ENCODE assay signal across 11 cellular contexts in the genomic region with DNA sequence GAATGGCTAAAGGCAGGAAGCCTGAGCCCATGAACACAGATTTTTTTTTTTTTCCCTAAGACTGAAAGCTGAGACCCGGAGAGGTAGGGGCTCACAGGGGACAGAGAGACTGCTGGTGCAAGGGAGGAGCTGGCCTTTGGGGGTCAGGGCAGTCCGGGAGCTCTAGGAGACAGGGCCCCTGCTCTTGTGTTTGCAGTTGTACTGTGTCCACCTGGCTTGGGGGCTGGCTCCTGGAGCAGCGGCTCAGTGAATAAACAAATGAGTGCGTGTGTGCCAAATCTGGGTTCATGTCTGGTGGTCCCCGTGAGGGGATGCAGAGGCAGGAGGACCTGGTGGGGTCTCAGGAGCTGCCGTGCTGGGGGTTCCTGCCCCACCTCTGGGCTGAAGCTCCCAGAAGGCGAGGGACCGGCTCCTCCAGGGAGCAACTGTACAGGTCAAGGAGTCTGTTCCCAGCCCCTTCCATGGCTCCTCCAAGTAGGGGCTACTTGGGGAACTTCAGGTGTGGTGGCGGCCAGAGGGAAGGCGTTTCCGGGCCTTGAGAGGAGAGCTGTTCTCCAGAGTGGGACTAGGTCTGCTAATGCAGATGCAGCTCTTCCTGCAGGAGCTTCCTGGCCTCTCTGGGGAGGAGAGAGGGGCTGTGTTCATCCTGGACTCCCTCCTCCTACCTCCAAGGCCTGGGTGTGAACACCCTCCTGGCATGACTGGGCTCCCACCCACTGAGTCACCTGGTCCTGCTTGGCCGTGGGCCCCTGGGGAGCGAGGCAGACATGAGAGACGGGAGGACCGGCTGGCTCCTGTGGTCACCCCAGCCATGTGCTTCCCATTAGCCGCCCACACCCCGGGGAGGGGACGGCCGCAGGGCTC. TPM values are rescaled to one million over a fixed set of nuclear protein-coding genes. Genes with fewer than 3 reads are reported as not detected.
DNase-seq lines count a peak whose midpoint lies in the region; ATAC-seq, FAIRE-seq and TF ChIP-seq lines count a peak whose summit lies in the region.
"Had no signal": no experiment of that assay in that cellular context is flagged by ENCODE, and none has a peak within 500 bp of the region (broad histone marks: within the 10 kb centered on the region; RNA-seq: fewer than 3 reads in every experiment).

No MANE protein-coding gene starts in this region.

- CTCF ChIA-PET in HepG2 (lab: Yijun Ruan, JAX; ENCODE audit: low intra/inter-chr PET ratio, low total read pairs) = no interaction called here

- H3K4me1 Mint-ChIP-seq in type B pancreatic cell (ENCODE audit: unreplicated experiment) = peaks cover 40% of the 10 kb centered on the region

- H3K4me2 ChIP-seq in HepG2 (ENCODE audit: low read depth, low read length) = peak overlapping the region; percentile 96
- H3K4me2 ChIP-seq: PC-9 had no signal

- H3K4me1 ChIP-seq in colonic mucosa (peaks cover 12% of the 10 kb centered on the region), HepG2 (ENCODE audit: insufficient read depth, low read length) (peaks cover 94% of the 10 kb centered on the region)

- BruUV-seq in HepG2 (replicated peaks; lab: Mats Ljungman, UMichigan) = TSS peak; percentile 70

- peak overlapping the region; percentile 59 for H3K4me3 Mint-ChIP-seq in type B pancreatic cell

- H3K9ac ChIP-seq in colonic mucosa (ENCODE audit: low read depth in 2 of 2, low read length in 2 of 2) (peak overlapping the region in 1 of 2 donors; percentile 6), HepG2 (ENCODE audit: insufficient read depth, low read depth, low read length) (peak overlapping the region; percentile 76)

- peak; percentile 91 for FAIRE-seq in HepG2 (lab: Jason Lieb, UNC)
- FAIRE-seq: A204.1 had no signal

- TF ChIP-seq RAD21 in HepG2 (CRISPR knock-in tag; IDR thresholded peaks at IDR 0.05) = 0 out of 2 replicates have a peak, but pooled peaks have one; percentile 48

- H3K36me3 ChIP-seq in colonic mucosa (no peaks in the 10 kb centered on the region), HepG2 (replicated peaks in 1 of 2; ENCODE audit: control insufficient read depth in 1 of 2, insufficient read depth in 2 of 2, low read length in 2 of 2) (no peaks in the 10 kb centered on the region)
- H3K36me3 ChIP-seq: neutrophil had no signal

- H3K27me3 Mint-ChIP-seq in type B pancreatic cell = no peaks in the 10 kb centered on the region

- TF ChIP-seq CTCF in colonic mucosa (IDR thresholded peaks at IDR 0.05) (no peak), HepG2 (CRISPR knock-in tag; IDR thresholded peaks at IDR 0.05) (peak; percentile 78), type B pancreatic cell (conservative IDR thresholded peaks at IDR 0.05) (no peak)

- intact Hi-C loops in colonic mucosa (cut with DNase I) (loop anchor here (5.0 to 10.0 kb wide), 2 partner anchors 93 to 470 kb away; no protein-coding TSS in a partner anchor), HepG2 (cut with micrococcal nuclease; ENCODE audit: unreplicated experiment) (loop anchor here (1.0 to 10.0 kb wide), 2 partner anchors 51 to 453 kb away; no protein-coding TSS in a partner anchor)

- POLR2A ChIA-PET in HepG2 (lab: Yijun Ruan, JAX) = interaction anchor here (0.6 to 8.1 kb wide), 36 partner anchors 8 to 327 kb away, joined by 3 to 145 read pairs (median 7); a partner anchor contains a TSS

- DNase-seq in NCI-H1417 (lab: John Stamatoyannopoulos, UW) (peak in 2 of 3 experiments; percentile 2 to 41), NCI-H1417 treated with DMSO at 0.1 percent for 48 hours (lab: John Stamatoyannopoulos, UW) (no peak), colonic mucosa (peak; percentile 58), HepG2 (ENCODE audit: low spot score) (peak; percentile 87), type B pancreatic cell (ENCODE audit: extremely low spot score, unreplicated experiment) (no peak)
- no peak for DNase-seq in activated CD4-positive, CD25-positive, alpha-beta regulatory T cell treated with anti-CD3 and anti-CD28 coated beads, Interleukin-2, amount 50 U/mL, for 72 hours

- H3K9me3 Mint-ChIP-seq in type B pancreatic cell = no peaks in the 10 kb centered on the region

- TF ChIP-seq POLR2A in HepG2 (IDR thresholded peaks at IDR 0.05; ENCODE audit: insufficient read depth in 1 of 2, low read depth in 2 of 2, low read length in 2 of 2) = peak; percentile 58 to 71

- peak overlapping the region; percentile 66 for H3K27ac Mint-ChIP-seq in type B pancreatic cell

- TF ChIP-seq EP300 in HepG2 (IDR thresholded peaks at IDR 0.05; ENCODE audit: low read depth in 2 of 2, low read length in 2 of 2) (peak in 1 of 2 experiments; percentile 72; a peak in 2 of 4 replicates), HepG2 (CRISPR knock-in tag; IDR thresholded peaks at IDR 0.05; ENCODE audit: borderline replicate concordance) (0 out of 2 replicates have a peak, but pooled peaks have one; percentile 46)

- H3K79me2 ChIP-seq in HepG2 (ENCODE audit: insufficient read depth, low read length) = no peaks in the 10 kb centered on the region

- H3K27me3 ChIP-seq in colonic mucosa (no peaks in the 10 kb centered on the region), HepG2 (ENCODE audit: control insufficient read depth in 1 of 2, insufficient read depth in 2 of 2, low read length in 2 of 2) (no peaks in the 10 kb centered on the region)
- H3K27me3 ChIP-seq: neutrophil had no signal

- H3K27ac ChIP-seq in colonic mucosa = no peak overlapping the region
- H3K27ac ChIP-seq in HepG2 (ENCODE audit: extremely low read length, insufficient read depth, low read length) = peak overlapping the region; percentile 78
- H3K27ac ChIP-seq: neutrophil, PC-9 had no signal

- in situ Hi-C loops in HepG2 (cut with HindIII; ENCODE audit: extremely low pct_ligation_motif_present, low pct_unique_long_range_greater_than_20kb) = loop anchor here (25.0 kb wide), 1 partner anchor 680 kb away; no protein-coding TSS in a partner anchor

- H4K20me1 ChIP-seq in HepG2 (ENCODE audit: insufficient read depth, low read length) = no peaks in the 10 kb centered on the region

- no peaks in the 10 kb centered on the region for H3K9me3 ChIP-seq in colonic mucosa
- H3K9me3 ChIP-seq in HepG2 (ENCODE audit: low read length) = no peaks in the 10 kb centered on the region
- H3K9me3 ChIP-seq: neutrophil had no signal

- peak overlapping the region; percentile 5 for H2AFZ ChIP-seq in HepG2 (ENCODE audit: low read length)
- H2AFZ ChIP-seq: PC-9 had no signal

- H3K36me3 Mint-ChIP-seq in type B pancreatic cell = no peaks in the 10 kb centered on the region

- ATAC-seq in HepG2 (peak; percentile 83), HG03139 (IDR thresholded peaks at IDR 0.05; ENCODE audit: unreplicated experiment) (no peak), HG03432 (IDR thresholded peaks at IDR 0.05; ENCODE audit: unreplicated experiment) (no peak)

- no peak overlapping the region for H3K4me3 ChIP-seq in colonic mucosa
- peak overlapping the region; percentile 49 to 72 (median 64); a peak in 5 of 6 replicates for H3K4me3 ChIP-seq in HepG2 (replicated peaks in 1 of 3; ENCODE audit: insufficient read depth in 1 of 3, low read depth in 2 of 3, low read length in 3 of 3)
- H3K4me3 ChIP-seq: PC-9 had no signal

- WGBS in HepG2 (ENCODE audit: low lambda C conversion rate) = 6% methylated on average over 17 of the region's 19 CpGs

TF ChIP-seq in HepG2, 621 proteins besides CTCF, POLR2A, EP300 and RAD21 (continues in another document):
- TF ChIP-seq DMAP1 (CRISPR knock-in tag; IDR thresholded peaks at IDR 0.05) = peak; percentile 90
- TF ChIP-seq NFIB (CRISPR knock-in tag; IDR thresholded peaks at IDR 0.05; ENCODE audit: borderline replicate concordance) = no peak
- TF ChIP-seq, protein P1, sequence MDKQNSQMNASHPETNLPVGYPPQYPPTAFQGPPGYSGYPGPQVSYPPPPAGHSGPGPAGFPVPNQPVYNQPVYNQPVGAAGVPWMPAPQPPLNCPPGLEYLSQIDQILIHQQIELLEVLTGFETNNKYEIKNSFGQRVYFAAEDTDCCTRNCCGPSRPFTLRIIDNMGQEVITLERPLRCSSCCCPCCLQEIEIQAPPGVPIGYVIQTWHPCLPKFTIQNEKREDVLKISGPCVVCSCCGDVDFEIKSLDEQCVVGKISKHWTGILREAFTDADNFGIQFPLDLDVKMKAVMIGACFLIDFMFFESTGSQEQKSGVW (CRISPR knock-in tag; IDR thresholded peaks at IDR 0.05; ENCODE audit: borderline replicate concordance) = no peak
- TF ChIP-seq TOPORS (CRISPR knock-in tag; IDR thresholded peaks at IDR 0.05) = peak; percentile 79; the same call in 1 of the 2 replicates

RNA-seq across cellular contexts. Expression of a gene that starts 57.6 kb away (rescaled TPM):
- total RNA-seq in colonic mucosa (10 to 100 TPM; 62.1 to 81.1 TPM), HepG2 (2016; rRNA removed; fragmentation: Illumina TruSeq; extraction: Trizol) (105 and 118 TPM in 2 replicates), type B pancreatic cell (ENCODE audit: low replicate concordance) (96.4 and 122 TPM in 2 replicates)
- total RNA-seq in HepG2 (2016; cell fraction: cytosol; rRNA removed; fragmentation: Illumina TruSeq; extraction: Trizol; ENCODE audit: low read depth) = 110 and 111 TPM in 2 replicates
- total RNA-seq in HepG2 (2016; cell fraction: insoluble cytoplasmic fraction; rRNA removed; fragmentation: Illumina TruSeq; extraction: Trizol) = 100 and 116 TPM in 2 replicates
- 161 and 169 TPM in 2 replicates for total RNA-seq in HepG2 (2016; cell fraction: membrane; rRNA removed; fragmentation: Illumina TruSeq; extraction: Trizol)
- total RNA-seq in HepG2 (2016; cell fraction: nucleus; rRNA removed; fragmentation: Illumina TruSeq; extraction: Trizol) = 64.6 and 67.3 TPM in 2 replicates
- polyA plus RNA-seq in HepG2 (2011; rRNA removed) = 157 and 172 TPM in 2 replicates
- polyA plus RNA-seq in HepG2 (2011; cell fraction: cytosol; rRNA removed) = 129 and 182 TPM in 2 replicates
- polyA plus RNA-seq in HepG2 (2011; cell fraction: nucleus; rRNA removed) = 62.2 and 72.8 TPM in 2 replicates
- polyA plus RNA-seq in HepG2 (2012) = 96.5 and 134 TPM in 2 replicates
- polyA plus RNA-seq in HepG2 (2016; cell fraction: cytosol; fragmentation: Illumina TruSeq; extraction: Trizol; ENCODE audit: low read depth) = 147 and 160 TPM in 2 replicates
- 167 and 172 TPM in 2 replicates for polyA plus RNA-seq in HepG2 (2016; cell fraction: insoluble cytoplasmic fraction; fragmentation: Illumina TruSeq; extraction: Trizol; ENCODE audit: low read depth)
- 197 and 199 TPM in 2 replicates for polyA plus RNA-seq in HepG2 (2016; cell fraction: membrane; fragmentation: Illumina TruSeq; extraction: Trizol; ENCODE audit: low read depth)
- polyA plus RNA-seq in HepG2 (2016; cell fraction: nucleus; fragmentation: Illumina TruSeq; extraction: Trizol; ENCODE audit: insufficient read depth, low read depth) = 96.5 and 96.9 TPM in 2 replicates
- polyA minus RNA-seq in HepG2 (2011; rRNA and poly(A)+ RNA removed; ENCODE audit: low replicate concordance) = 151 and 179 TPM in 2 replicates
- 79.0 and 88.0 TPM in 2 replicates for polyA minus RNA-seq in HepG2 (2011; cell fraction: cytosol; rRNA and poly(A)+ RNA removed)
- polyA minus RNA-seq in HepG2 (2011; cell fraction: nucleus; rRNA and poly(A)+ RNA removed) = 78.5 and 95.4 TPM in 2 replicates

Comparison
In these comparisons a context has a peak if more than half of its experiments do, and no peak if none do; other contexts are left out.
1. DNase-seq: peak in NCI-H1417 (2 of 3), colonic mucosa (single experiment) and HepG2 (single experiment); none in NCI-H1417 treated with DMSO at 0.1 percent for 48 hours (single experiment), type B pancreatic cell (single experiment) and activated CD4-positive, CD25-positive, alpha-beta regulatory T cell treated with anti-CD3 and anti-CD28 coated beads, Interleukin-2, amount 50 U/mL, for 72 hours (single experiment).